In genomic region chr19:7054635-7055368, GRCh38 we compare ENCODE assay signal across 16 cellular contexts. TPM values are rescaled to one million over a fixed set of nuclear protein-coding genes. Genes with fewer than 3 reads are reported as not detected.
"Had no signal": no experiment of that assay in that cellular context is flagged by ENCODE, and none has a peak within 500 bp of the region (broad histone marks: within the 10 kb centered on the region; RNA-seq: fewer than 3 reads in every experiment).

No MANE protein-coding gene starts in this region.

RNA-seq across cellular contexts. Expression of gene MBD3L3, which starts 3.7 kb away (rescaled TPM):
- total RNA-seq: activated CD4-positive, alpha-beta memory T cell treated with anti-CD3 and anti-CD28 coated beads for 36 hours; activated CD4-positive, alpha-beta T cell treated with anti-CD3 and anti-CD28 coated beads for 36 hours; activated CD8-positive, alpha-beta memory T cell treated with anti-CD3 and anti-CD28 coated beads for 36 hours; activated naive CD8-positive, alpha-beta T cell treated with anti-CD3 and anti-CD28 coated beads for 36 hours; activated T-cell treated with anti-CD3 and anti-CD28 coated beads, Interleukin-2, amount 50 U/mL, for 4 hours; activated T-helper 2 cell treated with anti-CD3 and anti-CD28 coated beads, Interferon-gamma antibody, Interleukin-2, Interleukin-4, amounts not matched to agents 10 μg/mL and 5 μg/mL and 100 μg/mL, durations not matched to agents 14 hours and 24 hours and 36 hours; ascending aorta; bronchial epithelial cell; cardiac muscle cell; chondrocyte; T-cell; T-helper 1 cell treated with Interleukin-12 subunit alpha and Interleukin-12 subunit beta and Interleukin-4 antibody, amounts not matched to agents 30 ng/mL and 1 ng/mL, for 36 hours; T-helper 17 cell; T-helper 2 cell treated with Interferon-gamma antibody and Interleukin-4, amounts not matched to agents 100 ng/mL and 5 ng/mL, for 36 hours; WTC11 had no signal
- polyA plus RNA-seq: adipose tissue, cardiac muscle cell had no signal

RNA-seq across cellular contexts. Expression of gene MBD3L2, which starts 5.7 kb away (rescaled TPM):
- total RNA-seq: activated CD4-positive, alpha-beta memory T cell treated with anti-CD3 and anti-CD28 coated beads for 36 hours; activated CD4-positive, alpha-beta T cell treated with anti-CD3 and anti-CD28 coated beads for 36 hours; activated CD8-positive, alpha-beta memory T cell treated with anti-CD3 and anti-CD28 coated beads for 36 hours; activated naive CD8-positive, alpha-beta T cell treated with anti-CD3 and anti-CD28 coated beads for 36 hours; activated T-cell treated with anti-CD3 and anti-CD28 coated beads, Interleukin-2, amount 50 U/mL, for 4 hours; activated T-helper 2 cell treated with anti-CD3 and anti-CD28 coated beads, Interferon-gamma antibody, Interleukin-2, Interleukin-4, amounts not matched to agents 10 μg/mL and 5 μg/mL and 100 μg/mL, durations not matched to agents 14 hours and 24 hours and 36 hours; ascending aorta; bronchial epithelial cell; cardiac muscle cell; chondrocyte; T-cell; T-helper 1 cell treated with Interleukin-12 subunit alpha and Interleukin-12 subunit beta and Interleukin-4 antibody, amounts not matched to agents 30 ng/mL and 1 ng/mL, for 36 hours; T-helper 17 cell; T-helper 2 cell treated with Interferon-gamma antibody and Interleukin-4, amounts not matched to agents 100 ng/mL and 5 ng/mL, for 36 hours; WTC11 had no signal
- polyA plus RNA-seq: adipose tissue, cardiac muscle cell had no signal

RNA-seq across cellular contexts. Expression of gene MBD3L4, which starts 14.8 kb away (rescaled TPM):
- total RNA-seq: activated CD4-positive, alpha-beta memory T cell treated with anti-CD3 and anti-CD28 coated beads for 36 hours; activated CD4-positive, alpha-beta T cell treated with anti-CD3 and anti-CD28 coated beads for 36 hours; activated CD8-positive, alpha-beta memory T cell treated with anti-CD3 and anti-CD28 coated beads for 36 hours; activated naive CD8-positive, alpha-beta T cell treated with anti-CD3 and anti-CD28 coated beads for 36 hours; activated T-cell treated with anti-CD3 and anti-CD28 coated beads, Interleukin-2, amount 50 U/mL, for 4 hours; activated T-helper 2 cell treated with anti-CD3 and anti-CD28 coated beads, Interferon-gamma antibody, Interleukin-2, Interleukin-4, amounts not matched to agents 10 μg/mL and 5 μg/mL and 100 μg/mL, durations not matched to agents 14 hours and 24 hours and 36 hours; ascending aorta; bronchial epithelial cell; cardiac muscle cell; chondrocyte; T-cell; T-helper 1 cell treated with Interleukin-12 subunit alpha and Interleukin-12 subunit beta and Interleukin-4 antibody, amounts not matched to agents 30 ng/mL and 1 ng/mL, for 36 hours; T-helper 17 cell; T-helper 2 cell treated with Interferon-gamma antibody and Interleukin-4, amounts not matched to agents 100 ng/mL and 5 ng/mL, for 36 hours; WTC11 had no signal
- polyA plus RNA-seq: adipose tissue, cardiac muscle cell had no signal

RNA-seq across cellular contexts. Expression of gene MBD3L5, which starts 24.4 kb away (rescaled TPM):
- total RNA-seq: activated CD4-positive, alpha-beta memory T cell treated with anti-CD3 and anti-CD28 coated beads for 36 hours; activated CD4-positive, alpha-beta T cell treated with anti-CD3 and anti-CD28 coated beads for 36 hours; activated CD8-positive, alpha-beta memory T cell treated with anti-CD3 and anti-CD28 coated beads for 36 hours; activated naive CD8-positive, alpha-beta T cell treated with anti-CD3 and anti-CD28 coated beads for 36 hours; activated T-cell treated with anti-CD3 and anti-CD28 coated beads, Interleukin-2, amount 50 U/mL, for 4 hours; activated T-helper 2 cell treated with anti-CD3 and anti-CD28 coated beads, Interferon-gamma antibody, Interleukin-2, Interleukin-4, amounts not matched to agents 10 μg/mL and 5 μg/mL and 100 μg/mL, durations not matched to agents 14 hours and 24 hours and 36 hours; ascending aorta; bronchial epithelial cell; cardiac muscle cell; chondrocyte; T-cell; T-helper 1 cell treated with Interleukin-12 subunit alpha and Interleukin-12 subunit beta and Interleukin-4 antibody, amounts not matched to agents 30 ng/mL and 1 ng/mL, for 36 hours; T-helper 17 cell; T-helper 2 cell treated with Interferon-gamma antibody and Interleukin-4, amounts not matched to agents 100 ng/mL and 5 ng/mL, for 36 hours; WTC11 had no signal
- polyA plus RNA-seq: adipose tissue, cardiac muscle cell had no signal
